17 cellular contexts compared by ENCODE assay signal in the genomic region with DNA sequence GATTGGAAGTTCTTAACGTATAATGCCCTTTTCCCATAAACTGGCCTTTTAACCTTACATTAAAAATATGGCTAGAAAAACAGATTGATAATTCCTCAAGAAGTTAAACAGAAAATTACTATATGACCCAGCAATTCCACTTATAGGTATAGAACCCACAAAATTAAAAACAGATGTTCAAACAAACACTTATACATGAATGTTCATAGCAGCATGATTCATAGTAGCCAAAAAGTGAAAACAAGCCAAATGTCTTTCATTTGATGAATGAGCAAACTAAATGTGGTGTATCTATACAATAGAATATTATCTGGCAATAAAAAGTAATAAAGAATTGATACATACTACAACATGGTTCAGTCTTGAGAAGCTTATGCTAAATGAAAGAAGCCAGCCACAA. TPM values are rescaled to one million over a fixed set of nuclear protein-coding genes. Genes with fewer than 3 reads are reported as not detected.
DNase-seq lines count a peak whose midpoint lies in the region; TF ChIP-seq lines count a peak whose summit lies in the region.
"Had no signal": no experiment of that assay in that cellular context is flagged by ENCODE, and none has a peak within 500 bp of the region (broad histone marks: within the 10 kb centered on the region; RNA-seq: fewer than 3 reads in every experiment).

No MANE protein-coding gene starts in this region.

- no peak overlapping the region for H3K27ac ChIP-seq in fibroblast of lung (ENCODE audit: insufficient read depth, low read length)
- H3K27ac ChIP-seq: 22Rv1; BLaER1 treated with 17β-estradiol and CSF1 and Interleukin-3, amounts not matched to agents 10 nM and 100 nM had no signal

- peaks cover 3% of the 10 kb centered on the region for H3K4me1 ChIP-seq in fibroblast of lung (ENCODE audit: control insufficient read depth, extremely low read depth, insufficient read depth, low read length)
- H3K4me1 ChIP-seq: BLaER1 treated with 17β-estradiol and CSF1 and Interleukin-3, amounts not matched to agents 10 nM and 100 nM had no signal

- H4K20me1 ChIP-seq in fibroblast of lung (ENCODE audit: control insufficient read depth, extremely low read depth, insufficient read depth, low read length), result no peaks in the 10 kb centered on the region
- H4K20me1 ChIP-seq: BLaER1 treated with 17β-estradiol and CSF1 and Interleukin-3, amounts not matched to agents 10 nM and 100 nM had no signal

- no peaks in the 10 kb centered on the region for H3K36me3 ChIP-seq in fibroblast of lung (ENCODE audit: control insufficient read depth, insufficient read depth, low read length)
- H3K36me3 ChIP-seq: BLaER1 treated with 17β-estradiol and CSF1 and Interleukin-3, amounts not matched to agents 10 nM and 100 nM had no signal

- in situ Hi-C loops in G401 (cut with HindIII; ENCODE audit: low sequenced_read_pairs), result no loop called here

- DNase-seq in NCI-H1694 treated with DMSO at 0.1 percent for 48 hours (lab: John Stamatoyannopoulos, UW), result peak; percentile 14
- no peak for DNase-seq in NCI-H1694 (lab: John Stamatoyannopoulos, UW)
- DNase-seq in amniotic stem cell (lab: John Stamatoyannopoulos, UW), result peak; percentile 8
- peak; percentile 59 to 68 for DNase-seq in fibroblast of lung (ENCODE audit: low read depth in 2 of 2)
- no peak for DNase-seq in NK-92 treated with Interleukin-12 subunit alpha and Interleukin-12 subunit beta, amount 100 ng/mL, for 24 hours (lab: John Stamatoyannopoulos, UW)
- no peak for DNase-seq in putamen (ENCODE audit: low spot score)
- no peak for DNase-seq in GM19240 (ENCODE audit: insufficient read length, low spot score)
- DNase-seq in G401 (ENCODE audit: low spot score), result no peak
- DNase-seq: DMS 273 treated with DMSO at 0.1 percent for 48 hours, H9, MV-4-11, NCI-H1417 treated with DMSO at 0.1 percent for 48 hours, NCI-H2081 treated with DMSO at 0.1 percent for 48 hours, NCI-H2227 treated with DMSO at 0.1 percent for 48 hours, PC-3 had no signal

- H2AFZ ChIP-seq in fibroblast of lung (ENCODE audit: low read length), result no peak overlapping the region

- no peak overlapping the region for H3K4me2 ChIP-seq in fibroblast of lung (ENCODE audit: extremely low read depth, insufficient read depth, low read length)
- H3K4me2 ChIP-seq: BLaER1 treated with 17β-estradiol and CSF1 and Interleukin-3, amounts not matched to agents 10 nM and 100 nM had no signal

- H3K4me3 ChIP-seq in fibroblast of lung (replicated peaks in 1 of 4; ENCODE audit: control extremely low read depth in 1 of 4, insufficient read depth in 1 of 4, low read depth in 3 of 4, low read length in 4 of 4), result no peak overlapping the region
- H3K4me3 ChIP-seq: BLaER1 treated with 17β-estradiol and CSF1 and Interleukin-3, amounts not matched to agents 10 nM and 100 nM had no signal

- H3K27me3 ChIP-seq in fibroblast of lung (ENCODE audit: control insufficient read depth, insufficient read depth, low read length), result no peaks in the 10 kb centered on the region
- H3K27me3 ChIP-seq: BLaER1 treated with 17β-estradiol and CSF1 and Interleukin-3, amounts not matched to agents 10 nM and 100 nM had no signal

- H3K9ac ChIP-seq in fibroblast of lung (ENCODE audit: insufficient read depth, low read length), result no peak overlapping the region
- H3K9ac ChIP-seq: BLaER1 treated with 17β-estradiol and CSF1 and Interleukin-3, amounts not matched to agents 10 nM and 100 nM had no signal

- TF ChIP-seq CTCF in fibroblast of lung (conservative IDR thresholded peaks at IDR 0.05 in 1 of 2, IDR thresholded peaks at IDR 0.05 in 1 of 2; ENCODE audit: low read depth in 1 of 2, low read length in 2 of 2), result no peak

- no peaks in the 10 kb centered on the region for H3K9me3 ChIP-seq in fibroblast of lung (ENCODE audit: control insufficient read depth, insufficient read depth, low read depth, low read length)
- H3K9me3 ChIP-seq: BLaER1 treated with 17β-estradiol and CSF1 and Interleukin-3, amounts not matched to agents 10 nM and 100 nM had no signal

- no peaks in the 10 kb centered on the region for H3K79me2 ChIP-seq in fibroblast of lung (ENCODE audit: control insufficient read depth, insufficient read depth, low read length)

RNA-seq across cellular contexts. Expression of a gene that starts 35.5 kb away (rescaled TPM):
- total RNA-seq in fibroblast of lung, result 0.51 and 0.66 TPM in 2 replicates
- 0.01 TPM in 2 replicates for polyA plus RNA-seq in fibroblast of lung
- polyA plus RNA-seq in fibroblast of lung (2012), result not detected in 2 replicates
- polyA minus RNA-seq in fibroblast of lung (ENCODE audit: low replicate concordance), result not detected in 2 replicates
- 0.03 and 0.49 TPM in 2 replicates for total RNA-seq in G401 (2014; rRNA removed; shearing (Covaris generic))

Comparison
In these comparisons a context has a peak if more than half of its experiments do, and no peak if none do; other contexts are left out.
1. DNase-seq: peak in NCI-H1694 treated with DMSO at 0.1 percent for 48 hours (single experiment), amniotic stem cell (single experiment) and fibroblast of lung (2 of 2); none in NCI-H1694 (single experiment), NK-92 treated with Interleukin-12 subunit alpha and Interleukin-12 subunit beta, amount 100 ng/mL, for 24 hours (single experiment), putamen (single experiment), GM19240 (single experiment) and G401 (single experiment).